ENCODE assay signal across 21 cellular contexts in genomic region chr3:176523114-176523513, GRCh38.
"Had no signal": no experiment of that assay in that cellular context is flagged by ENCODE, and none has a peak within 500 bp of the region (broad histone marks: within the 10 kb centered on the region; RNA-seq: fewer than 3 reads in every experiment).

No MANE protein-coding gene starts in this region.

- H3K4me3 ChIP-seq: esophagus muscularis mucosa, gastroesophageal sphincter, psoas muscle, right lobe of liver, suprapubic skin, thyroid gland, upper lobe of right lung, vagina had no signal

- H3K4me3 Mint-ChIP-seq: dendritic cell treated with granulocyte-macrophage colony-stimulating factor and Interleukin-4, amounts not matched to agents 40 ng/mL and 50 ng/mL, for 4 days; effector memory CD8-positive, alpha-beta T cell; naive thymus-derived CD4-positive, alpha-beta T cell; nephron progenitor cell; stimulated activated effector memory CD8-positive, alpha-beta T cell treated with anti-CD3 and anti-CD28 coated beads, Interleukin-12 subunit alpha, Interleukin-12 subunit beta, amount 100 ng/mL, for 72 hours had no signal

- H3K36me3 Mint-ChIP-seq: naive thymus-derived CD4-positive, alpha-beta T cell; stimulated activated effector memory CD8-positive, alpha-beta T cell treated with anti-CD3 and anti-CD28 coated beads, Interleukin-12 subunit alpha, Interleukin-12 subunit beta, amount 100 ng/mL, for 72 hours had no signal

- H3K27ac ChIP-seq: epithelial cell of prostate, esophagus muscularis mucosa, gastroesophageal sphincter, neutrophil, psoas muscle, right lobe of liver, suprapubic skin, thyroid gland, upper lobe of right lung, vagina had no signal

- H3K9me3 ChIP-seq: esophagus muscularis mucosa, gastroesophageal sphincter, neutrophil, psoas muscle, right lobe of liver, suprapubic skin, thyroid gland, upper lobe of right lung, vagina had no signal

- DNase-seq: effector memory CD8-positive, alpha-beta T cell; kidney; left colon; naive thymus-derived CD4-positive, alpha-beta T cell; nephron progenitor cell; psoas muscle; retina; right lobe of liver; stimulated activated CD4-positive, alpha-beta T cell treated with anti-CD3 and anti-CD28 coated beads, Interleukin-4, amount 100 ng/mL, for 1 hour; stimulated activated CD8-positive, alpha-beta memory T cell treated with anti-CD3 and anti-CD28 coated beads, Interleukin-4, amount 100 ng/mL, for 48 hours; stimulated activated naive CD8-positive, alpha-beta T cell treated with anti-CD3 and anti-CD28 coated beads, Interleukin-15, Interleukin-2, amounts not matched to agents 100 U/mL and 50 U/mL, for 24 hours; thyroid gland; upper lobe of right lung had no signal

- H3K4me1 ChIP-seq: esophagus muscularis mucosa, gastroesophageal sphincter, psoas muscle, right lobe of liver, suprapubic skin, thyroid gland, upper lobe of right lung, vagina had no signal

- H3K27me3 Mint-ChIP-seq: dendritic cell treated with granulocyte-macrophage colony-stimulating factor and Interleukin-4, amounts not matched to agents 40 ng/mL and 50 ng/mL, for 4 days; effector memory CD8-positive, alpha-beta T cell had no signal

- H3K36me3 ChIP-seq: esophagus muscularis mucosa, gastroesophageal sphincter, neutrophil, right lobe of liver, suprapubic skin, thyroid gland, upper lobe of right lung, vagina had no signal

- H3K27me3 ChIP-seq: esophagus muscularis mucosa, gastroesophageal sphincter, neutrophil, right lobe of liver, suprapubic skin, thyroid gland, upper lobe of right lung, vagina had no signal

- H3K27ac Mint-ChIP-seq: dendritic cell treated with granulocyte-macrophage colony-stimulating factor and Interleukin-4, amounts not matched to agents 40 ng/mL and 50 ng/mL, for 4 days; effector memory CD8-positive, alpha-beta T cell; naive thymus-derived CD4-positive, alpha-beta T cell; nephron progenitor cell; stimulated activated effector memory CD8-positive, alpha-beta T cell treated with anti-CD3 and anti-CD28 coated beads, Interleukin-12 subunit alpha, Interleukin-12 subunit beta, amount 100 ng/mL, for 72 hours had no signal

- H3K4me1 Mint-ChIP-seq: naive thymus-derived CD4-positive, alpha-beta T cell; nephron progenitor cell; stimulated activated effector memory CD8-positive, alpha-beta T cell treated with anti-CD3 and anti-CD28 coated beads, Interleukin-12 subunit alpha, Interleukin-12 subunit beta, amount 100 ng/mL, for 72 hours had no signal

- FAIRE-seq: kidney had no signal
